8 cellular contexts compared by ENCODE assay signal in the genomic region with DNA sequence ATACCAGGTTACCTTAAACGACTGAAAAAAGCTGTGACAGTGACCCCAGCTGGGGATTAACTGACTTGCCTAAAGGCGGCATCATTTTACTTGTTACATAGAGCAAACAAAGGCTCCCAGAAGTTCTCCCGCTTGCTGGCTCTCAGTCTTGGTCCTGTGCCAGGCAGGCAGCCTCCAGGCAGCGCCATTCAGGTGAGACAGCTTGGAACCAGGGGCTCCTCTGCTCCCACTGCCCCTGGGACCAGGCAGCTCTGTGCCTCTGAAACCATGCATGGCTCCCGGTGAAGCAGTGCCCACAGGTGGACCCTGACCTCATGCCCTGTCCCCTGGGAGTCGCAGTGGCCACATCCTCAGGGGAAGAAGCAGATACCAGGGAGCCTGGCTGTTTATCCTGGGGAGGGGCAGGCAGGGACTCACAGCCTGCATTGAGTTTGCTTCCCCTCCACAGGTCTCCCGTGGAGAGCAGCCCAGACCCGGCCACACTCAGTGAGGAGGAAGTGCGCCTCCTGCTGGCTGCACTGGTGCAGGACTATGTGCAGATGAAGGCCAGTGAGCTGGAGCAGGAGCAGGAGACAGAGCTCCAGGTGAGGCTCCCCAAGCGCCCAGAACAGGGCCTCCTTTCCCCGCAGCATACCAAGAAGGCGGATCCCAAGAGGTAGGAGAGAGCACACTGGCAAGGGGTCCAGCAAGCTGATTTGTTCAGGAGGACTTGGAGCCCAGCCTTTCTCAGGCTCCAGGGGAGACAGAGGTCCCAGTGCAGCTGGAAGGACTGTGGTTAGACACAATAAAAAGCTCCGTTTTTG. TPM values are rescaled to one million over a fixed set of nuclear protein-coding genes. Genes with fewer than 3 reads are reported as not detected.
DNase-seq lines count a peak whose midpoint lies in the region; ATAC-seq and TF ChIP-seq lines count a peak whose summit lies in the region.

No MANE protein-coding gene starts in this region.

- no peak overlapping the region for H3K27ac ChIP-seq in endodermal cell (ENCODE audit: low read depth, low read length)

- peak; percentile 95 for TF ChIP-seq CTCF in endodermal cell (conservative IDR thresholded peaks at IDR 0.05)
- peak; percentile 94 for TF ChIP-seq CTCF in natural killer cell (IDR thresholded peaks at IDR 0.05)

- peaks cover 6% of the 10 kb centered on the region for H3K4me1 Mint-ChIP-seq in endodermal cell
- H3K4me1 Mint-ChIP-seq in natural killer cell, result peaks cover 37 to 38% of the 10 kb centered on the region in 2 donors

- no peaks in the 10 kb centered on the region for H3K36me3 ChIP-seq in endodermal cell (ENCODE audit: control insufficient read depth, insufficient read depth, low read length)

- intact Hi-C loops in natural killer cell (cut with micrococcal nuclease), result loop anchor here (1.0 to 5.0 kb wide), 5 partner anchors 100 to 370 kb away; no protein-coding TSS in a partner anchor

- H3K4me3 ChIP-seq in endodermal cell (ENCODE audit: low read length), result no peak overlapping the region

- peak in 13 of 14 donors; percentile 15 to 77 (median 40) for DNase-seq in C1 segment of cervical spinal cord (lab: John Stamatoyannopoulos, UW)
- DNase-seq in GM19238 (ENCODE audit: insufficient read length, low spot score), result peak; percentile 13
- DNase-seq in NCI-H526 (lab: John Stamatoyannopoulos, UW), result peak; percentile 62 to 92
- DNase-seq in activated CD8-positive, alpha-beta memory T cell treated with anti-CD3 and anti-CD28 coated beads for 1 hour (ENCODE audit: extremely low read depth in 1 of 2, low read depth in 1 of 2), result peak; percentile 62 to 74
- peak; percentile 94 for DNase-seq in endodermal cell
- peak; percentile 86 for DNase-seq in natural killer cell
- DNase-seq in stimulated activated naive CD4-positive, alpha-beta T cell treated with Interleukin-2 at 50 U/mL for 16 hours (lab: John Stamatoyannopoulos, UW), result peak; percentile 79

- WGBS in endodermal cell (ENCODE audit: insufficient coverage in 1 of 2, insufficient read length in 1 of 2), 2 experiments, result 53 to 56% methylated on average over 12 to 13 of the region's 13 CpGs

- H3K9me3 Mint-ChIP-seq in endodermal cell, result no peaks in the 10 kb centered on the region
- no peaks in the 10 kb centered on the region for H3K9me3 Mint-ChIP-seq in natural killer cell

- no peaks in the 10 kb centered on the region for H3K36me3 Mint-ChIP-seq in endodermal cell (ENCODE audit: low read depth)
- no peaks in the 10 kb centered on the region for H3K36me3 Mint-ChIP-seq in natural killer cell

- no peaks in the 10 kb centered on the region for H3K9me3 ChIP-seq in endodermal cell (ENCODE audit: control insufficient read depth, low read length)

- no peaks in the 10 kb centered on the region for H3K27me3 ChIP-seq in endodermal cell (ENCODE audit: control insufficient read depth, insufficient read depth, low read length, poor library complexity, severe bottlenecking)

- ATAC-seq in HG03280 (IDR thresholded peaks at IDR 0.05; ENCODE audit: unreplicated experiment) (peak; percentile 53), natural killer cell (peak; percentile 63 to 80 (median 66))

- no peak overlapping the region for H3K9ac ChIP-seq in endodermal cell (ENCODE audit: extremely low read depth, low read length, poor library complexity, severe bottlenecking)

- H3K4me1 ChIP-seq in endodermal cell (ENCODE audit: control insufficient read depth, insufficient read depth, low read length), result no peaks in the 10 kb centered on the region

- H3K27ac Mint-ChIP-seq in endodermal cell (no peak overlapping the region), natural killer cell (peak overlapping the region in 1 of 2 donors; percentile 80)

- H3K27me3 Mint-ChIP-seq in endodermal cell (ENCODE audit: insufficient read depth), result peaks cover 14% of the 10 kb centered on the region
- H3K27me3 Mint-ChIP-seq in natural killer cell (ENCODE audit: low read depth in 2 of 2), result peaks cover 0 to 16% of the 10 kb centered on the region in 2 donors

- no peak overlapping the region for H3K4me3 Mint-ChIP-seq in endodermal cell
- H3K4me3 Mint-ChIP-seq in natural killer cell, result no peak overlapping the region

RNA-seq across cellular contexts. Expression of a gene that starts 15.6 kb away (rescaled TPM):
- total RNA-seq in endodermal cell (10 to 100 TPM; 10.4 to 12.4 TPM), natural killer cell (10 to 100 TPM; 14.9 to 20.3 (median 16.2) TPM)
- polyA plus RNA-seq in endodermal cell (2013, experiment 1 of 2), result 19.4 TPM
- 19.8 TPM for polyA plus RNA-seq in endodermal cell (2013, experiment 2 of 2)

Comparison
In these comparisons a context has a peak if more than half of its experiments do, and no peak if none do; other contexts are left out.
1. DNase-seq: peak in every context shown above with its lines; median percentile 94 in endodermal cell; 86 in natural killer cell; 79 in stimulated activated naive CD4-positive, alpha-beta T cell treated with Interleukin-2 at 50 U/mL for 16 hours; 77 in NCI-H526; 68 in activated CD8-positive, alpha-beta memory T cell treated with anti-CD3 and anti-CD28 coated beads for 1 hour; 40 in C1 segment of cervical spinal cord; 13 in GM19238.